ENCODE assay signal across 8 cellular contexts in the genomic region with DNA sequence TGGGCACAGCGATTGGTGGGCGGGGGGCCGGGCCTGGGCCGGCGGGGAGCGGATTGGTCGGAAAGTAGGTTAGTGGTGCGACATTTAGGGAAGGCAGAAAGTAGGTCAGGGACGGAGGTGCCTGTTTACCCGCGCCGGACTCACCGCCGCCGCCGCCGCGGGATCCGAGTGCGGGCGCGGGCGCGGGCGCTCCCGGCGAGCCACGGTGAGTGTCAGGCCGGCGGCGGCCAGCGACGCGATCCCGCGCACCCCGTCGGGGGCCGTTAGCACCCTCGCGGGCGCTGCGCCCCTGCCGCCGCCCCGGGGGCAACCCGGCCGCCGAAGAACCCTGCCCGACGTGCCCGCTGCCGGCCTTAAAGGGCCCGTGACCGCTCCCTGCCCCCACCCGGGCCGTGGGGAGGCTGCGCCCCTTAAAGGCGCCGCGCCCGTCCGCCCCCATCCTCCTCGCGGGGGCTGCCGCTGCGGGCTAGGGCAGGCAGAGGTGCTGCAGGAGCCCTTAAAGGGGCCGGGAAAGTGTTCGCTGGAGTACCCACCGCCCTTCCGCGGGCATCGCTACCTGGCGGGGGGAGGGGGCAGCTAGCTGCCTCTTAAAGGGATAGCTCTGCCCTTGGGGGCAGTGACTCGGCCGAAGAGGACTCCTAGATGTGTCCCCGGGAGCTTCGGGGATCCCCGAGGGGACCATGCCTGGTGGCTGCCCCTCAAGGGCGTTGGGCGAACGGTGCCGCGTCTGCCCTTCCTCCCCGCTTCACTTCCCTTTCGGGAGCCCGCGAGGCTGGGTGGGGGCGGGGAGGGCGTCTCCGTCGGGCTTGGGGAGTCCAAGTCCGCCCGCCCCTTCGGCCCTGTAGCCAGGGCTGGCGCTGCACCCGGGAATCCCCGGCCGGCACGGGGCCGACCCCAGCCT. TPM values are rescaled to one million over a fixed set of nuclear protein-coding genes. Genes with fewer than 3 reads are reported as not detected.
DNase-seq lines count a peak whose midpoint lies in the region; ATAC-seq, FAIRE-seq and TF ChIP-seq lines count a peak whose summit lies in the region.

Gene BMAL1 (plus strand): TSS at position 72 of the 901 bp plus-strand sequence. CDS start 76,519 bp downstream, outside the sequence.

- peaks cover 54% of the 10 kb centered on the region for H3K4me1 Mint-ChIP-seq in activated CD8-positive, alpha-beta memory T cell treated with anti-CD3 and anti-CD28 coated beads, Interleukin-2, amount 10 ng/mL, durations not matched to agents 7 days and 5 days
- peaks cover 36 to 53% (median 48%) of the 10 kb centered on the region in 3 donors for H3K4me1 Mint-ChIP-seq in naive B cell

- no peaks in the 10 kb centered on the region for H3K9me1 ChIP-seq in endothelial cell of umbilical vein (replicated peaks; ENCODE audit: control insufficient read depth, extremely low read depth, insufficient read depth, low read length)

- H3K27me3 ChIP-seq in MG63: peaks cover 17% of the 10 kb centered on the region
- H3K27me3 ChIP-seq in endothelial cell of umbilical vein (ENCODE audit: control insufficient read depth in 2 of 2, insufficient read depth in 2 of 2, low read length in 2 of 2): peaks cover 49 to 55% of the 10 kb centered on the region in 2 experiments
- peaks cover 0 to 6% (median 0%) of the 10 kb centered on the region in 3 donors for H3K27me3 ChIP-seq in stomach

- H3K4me1 ChIP-seq in endothelial cell of umbilical vein (ENCODE audit: control insufficient read depth, extremely low read depth, insufficient read depth, low read length): peaks cover 13% of the 10 kb centered on the region
- H3K4me1 ChIP-seq in stomach: peaks cover 0 to 54% (median 35%) of the 10 kb centered on the region in 4 donors

- H3K36me3 Mint-ChIP-seq in activated CD8-positive, alpha-beta memory T cell treated with anti-CD3 and anti-CD28 coated beads, Interleukin-2, amount 10 ng/mL, durations not matched to agents 7 days and 5 days: peaks cover 27% of the 10 kb centered on the region
- H3K36me3 Mint-ChIP-seq in naive B cell: no peaks in the 10 kb centered on the region

- H3K4me2 ChIP-seq in endothelial cell of umbilical vein (ENCODE audit: insufficient read depth, low read length): peak within 1 kb of the TSS; percentile 92

- peak within 1 kb of the TSS; percentile 92 for H3K4me3 Mint-ChIP-seq in activated CD8-positive, alpha-beta memory T cell treated with anti-CD3 and anti-CD28 coated beads, Interleukin-2, amount 10 ng/mL, durations not matched to agents 7 days and 5 days
- peak within 1 kb of the TSS; percentile 96 to 99 (median 98) for H3K4me3 Mint-ChIP-seq in naive B cell

- ATAC-seq in GM21825 (IDR thresholded peaks at IDR 0.05; ENCODE audit: unreplicated experiment): peak; percentile 19
- ATAC-seq in activated CD8-positive, alpha-beta memory T cell treated with anti-CD3 and anti-CD28 coated beads, Interleukin-2, amount 10 ng/mL, durations not matched to agents 7 days and 5 days: peak; percentile 32
- ATAC-seq in naive B cell (ENCODE audit: low read depth in 2 of 2): peak; percentile 22 to 23

- FAIRE-seq in endothelial cell of umbilical vein (lab: Jason Lieb, UNC): no peak

- H3K79me2 ChIP-seq in endothelial cell of umbilical vein (ENCODE audit: control insufficient read depth, insufficient read depth, low read length): no peaks in the 10 kb centered on the region

- dilution Hi-C loops in endothelial cell of umbilical vein (cut with MboI; ENCODE audit: extremely low pct_ligation_motif_present, low sequenced_read_pairs): no loop called here

- H3K9me3 ChIP-seq in MG63 (no peaks in the 10 kb centered on the region), endothelial cell of umbilical vein (replicated peaks; ENCODE audit: control insufficient read depth, insufficient read depth, low read length) (no peaks in the 10 kb centered on the region), stomach (no peaks in the 10 kb centered on the region)

- WGBS in stomach, 5 donors: 0 to 1% (median 0%) methylated on average over 15 to 101 of the region's 101 CpGs

- TF ChIP-seq EP300 in stomach (IDR thresholded peaks at IDR 0.05): no peak

- peak within 1 kb of the TSS; percentile 89 for H3K4me3 ChIP-seq in GM12864 (ENCODE audit: low read depth, low read length)
- H3K4me3 ChIP-seq in MG63: peak within 1 kb of the TSS; percentile 78
- H3K4me3 ChIP-seq in endothelial cell of umbilical vein (replicated peaks in 1 of 3; ENCODE audit: insufficient read depth in 1 of 3, low read depth in 1 of 3, low read length in 3 of 3): peak within 1 kb of the TSS; percentile 60 to 88 (median 81)
- H3K4me3 ChIP-seq in stomach: peak within 1 kb of the TSS; percentile 78 to 97 (median 94)

- no TSS peak for BruUV-seq in endothelial cell of umbilical vein (replicated peaks; lab: Mats Ljungman, UMichigan)

- peaks cover 32% of the 10 kb centered on the region for H3K27me3 Mint-ChIP-seq in activated CD8-positive, alpha-beta memory T cell treated with anti-CD3 and anti-CD28 coated beads, Interleukin-2, amount 10 ng/mL, durations not matched to agents 7 days and 5 days
- peaks cover 13 to 32% (median 13%) of the 10 kb centered on the region in 3 donors for H3K27me3 Mint-ChIP-seq in naive B cell

- H4K20me1 ChIP-seq in endothelial cell of umbilical vein (replicated peaks; ENCODE audit: control insufficient read depth, extremely low read depth, insufficient read depth, low read length): peaks cover 3% of the 10 kb centered on the region

- DNase-seq in GM12864 (ENCODE audit: low read depth) (peak; percentile 16), MG63 (peak; percentile 35), endothelial cell of umbilical vein (ENCODE audit: low read depth, low spot score) (no peak), naive B cell (peak; percentile 59), stomach (peak; percentile 57), NCI-H2081 treated with DMSO at 0.1 percent for 48 hours (lab: John Stamatoyannopoulos, UW) (no peak)
- DNase-seq in activated CD8-positive, alpha-beta memory T cell treated with anti-CD3 and anti-CD28 coated beads, Interleukin-2, amount 10 ng/mL, durations not matched to agents 7 days and 5 days: peak; percentile 74

- H3K27ac ChIP-seq in endothelial cell of umbilical vein (ENCODE audit: insufficient read depth, low read depth, low read length): no peak within 1 kb of the TSS
- peak within 1 kb of the TSS; percentile 91 to 97 (median 92) for H3K27ac ChIP-seq in stomach

- H3K27ac Mint-ChIP-seq in activated CD8-positive, alpha-beta memory T cell treated with anti-CD3 and anti-CD28 coated beads, Interleukin-2, amount 10 ng/mL, durations not matched to agents 7 days and 5 days: peak within 1 kb of the TSS; percentile 89
- peak within 1 kb of the TSS; percentile 74 to 91 (median 82) for H3K27ac Mint-ChIP-seq in naive B cell

- TF ChIP-seq POLR2A in endothelial cell of umbilical vein (IDR thresholded peaks at IDR 0.05; ENCODE audit: low read depth, low read length): no peak
- no peak for TF ChIP-seq POLR2A in stomach (IDR thresholded peaks at IDR 0.05)

- no peaks in the 10 kb centered on the region for H3K9me3 Mint-ChIP-seq in activated CD8-positive, alpha-beta memory T cell treated with anti-CD3 and anti-CD28 coated beads, Interleukin-2, amount 10 ng/mL, durations not matched to agents 7 days and 5 days (ENCODE audit: low read depth)
- H3K9me3 Mint-ChIP-seq in naive B cell: peaks cover 0 to 3% (median 0%) of the 10 kb centered on the region in 7 donors

- TF ChIP-seq CTCF in GM12864 (IDR thresholded peaks at IDR 0.05; ENCODE audit: low read depth, low read length, missing control alignments) (no peak), endothelial cell of umbilical vein (IDR thresholded peaks at IDR 0.05; ENCODE audit: extremely low read depth in 1 of 2, insufficient read depth in 1 of 2, low read depth in 1 of 2, low read length in 2 of 2) (no peak), stomach (IDR thresholded peaks at IDR 0.05) (no peak)

- peak within 1 kb of the TSS; percentile 99 for H2AFZ ChIP-seq in endothelial cell of umbilical vein (ENCODE audit: low read depth, low read length)

- H3K36me3 ChIP-seq in MG63 (no peaks in the 10 kb centered on the region), endothelial cell of umbilical vein (ENCODE audit: control insufficient read depth in 2 of 2, extremely low read depth in 1 of 2, insufficient read depth in 2 of 2, low read length in 2 of 2) (no peaks in the 10 kb centered on the region), stomach (no peaks in the 10 kb centered on the region)

- CTCF ChIA-PET in activated CD8-positive, alpha-beta memory T cell treated with anti-CD3 and anti-CD28 coated beads, Interleukin-2, amount 10 ng/mL, durations not matched to agents 7 days and 5 days (lab: Charles Lee): interaction anchor here (0.8 to 4.5 kb wide), 11 partner anchors 10 to 107 kb away, joined by 3 to 58 read pairs (median 4); no protein-coding TSS in a partner anchor
- CTCF ChIA-PET in endothelial cell of umbilical vein (lab: Charles Lee): interaction anchor here (1.3 to 2.3 kb wide), 5 partner anchors 21 to 76 kb away, joined by 4 to 9 read pairs (median 7); no protein-coding TSS in a partner anchor

- peak within 1 kb of the TSS; percentile 60 for H3K9ac ChIP-seq in endothelial cell of umbilical vein (replicated peaks; ENCODE audit: extremely low read depth, insufficient read depth, low read length)

- POLR2A ChIA-PET in endothelial cell of umbilical vein (lab: Charles Lee): no interaction called here

- intact Hi-C loops in endothelial cell of umbilical vein (cut with micrococcal nuclease) (loop anchor here (1.0 to 5.0 kb wide), 4 partner anchors 17 to 184 kb away; partner anchors contain the start of gene BTBD10), stomach (cut with DNase I; ENCODE audit: low total_unique reads) (no loop called here)

TF ChIP-seq in endothelial cell of umbilical vein, 7 proteins besides CTCF, POLR2A, EP300 and RAD21 (continues in another document):
- no peak for TF ChIP-seq EZH2 (IDR thresholded peaks at IDR 0.05; ENCODE audit: borderline replicate concordance, low read depth, low read length, severe bottlenecking)
- TF ChIP-seq JUN (IDR thresholded peaks at IDR 0.05; ENCODE audit: borderline replicate concordance, insufficient read depth, insufficient read length, low read depth): no peak

RNA-seq across cellular contexts. Expression of gene BMAL1, which starts in this region (rescaled TPM):
- 9.3 and 19.8 TPM in 2 replicates for total RNA-seq in MG63 (2014; rRNA removed; shearing (Covaris generic); ENCODE audit: low replicate concordance)
- total RNA-seq in activated CD8-positive, alpha-beta memory T cell treated with anti-CD3 and anti-CD28 coated beads, Interleukin-2, amount 10 ng/mL, durations not matched to agents 7 days and 5 days: 10 to 100 TPM; 56.8 to 81.8 TPM
- total RNA-seq in endothelial cell of umbilical vein (10.1 and 11.2 TPM in 2 replicates), stomach (100 to 1,000 TPM in 1 of 5 donors, 10 to 100 TPM in 3, 1 to 10 TPM in 1; 7.1 to 132 (median 38.0) TPM)
- polyA plus RNA-seq in endothelial cell of umbilical vein (4.6 and 5.8 TPM in 2 replicates), naive B cell (ENCODE audit: low read depth in 6 of 6) (1 to 10 TPM; 3.7 to 6.5 (median 4.6) TPM), stomach (10 to 100 TPM in 2 of 3 donors, 1 to 10 TPM in 1; 8.4 to 17.1 (median 13.1) TPM)
- polyA plus RNA-seq in endothelial cell of umbilical vein (2011; cell fraction: cytosol; rRNA removed): 5.2 and 5.3 TPM in 2 replicates
- 17.7 and 19.8 TPM in 2 replicates for polyA plus RNA-seq in endothelial cell of umbilical vein (2011; cell fraction: nucleus; rRNA removed)
- polyA plus RNA-seq in endothelial cell of umbilical vein (2012): 5.4 and 7.0 TPM in 2 replicates
- polyA minus RNA-seq in endothelial cell of umbilical vein: 12.2 and 17.0 TPM in 2 replicates
- 10.5 TPM for polyA minus RNA-seq in endothelial cell of umbilical vein (2011; cell fraction: cytosol; rRNA and poly(A)+ RNA removed)
- polyA minus RNA-seq in endothelial cell of umbilical vein (2011; cell fraction: nucleus; rRNA and poly(A)+ RNA removed): 21.0 and 24.2 TPM in 2 replicates

Comparison
In these comparisons a context has a peak if more than half of its experiments do, and no peak if none do; other contexts are left out.
1. DNase-seq: peak in GM12864 (single experiment), MG63 (single experiment), activated CD8-positive, alpha-beta memory T cell treated with anti-CD3 and anti-CD28 coated beads, Interleukin-2, amount 10 ng/mL, durations not matched to agents 7 days and 5 days (single experiment), naive B cell (single experiment) and stomach (single experiment); none in endothelial cell of umbilical vein (single experiment) and NCI-H2081 treated with DMSO at 0.1 percent for 48 hours (single experiment).
2. Peak in every context shown above with its lines, with median percentiles within 50 percentile points of each other: H3K4me3 ChIP-seq and ATAC-seq.